ENCODE assay signal across 8 cellular contexts in genomic region chr12:106358410-106359241, GRCh38. TPM values are rescaled to one million over a fixed set of nuclear protein-coding genes. Genes with fewer than 3 reads are reported as not detected.
DNase-seq lines count a peak whose midpoint lies in the region; ATAC-seq and TF ChIP-seq lines count a peak whose summit lies in the region.

No MANE protein-coding gene starts in this region.

- TF ChIP-seq POLR2A in gastroesophageal sphincter (IDR thresholded peaks at IDR 0.05), result no peak

- intact Hi-C loops in posterior vena cava (cut with DNase I), result no loop called here

- DNase-seq in HUDEP-2 (lab: John Stamatoyannopoulos, UW; ENCODE audit: unreplicated experiment in 76 of 76) (peak in 68 of 76 experiments; percentile 12 to 85 (median 60)), posterior vena cava (ENCODE audit: low spot score) (peak; percentile 85), cerebellar nuclear complex (lab: John Stamatoyannopoulos, UW) (no peak)
- no peak for DNase-seq in stimulated activated CD4-positive, alpha-beta T cell treated with anti-CD3 and anti-CD28 coated beads, Interleukin-1b, Interleukin-23, amount 100 ng/mL, for 48 hours

- no peak for TF ChIP-seq EP300 in gastroesophageal sphincter (IDR thresholded peaks at IDR 0.05)

- H3K4me3 ChIP-seq in WI38 (ENCODE audit: low read depth, low read length), result peak overlapping the region; percentile 85
- H3K4me3 ChIP-seq in gastroesophageal sphincter, result peak overlapping the region; percentile 55 to 71

- 32 to 43% methylated on average over 5 to 17 of the region's 17 CpGs for WGBS in gastroesophageal sphincter (ENCODE audit: low coverage in 1 of 2), 2 donors

- no peak for TF ChIP-seq CTCF in C4-2B (conservative IDR thresholded peaks at IDR 0.05)
- no peak for TF ChIP-seq CTCF in WI38 (IDR thresholded peaks at IDR 0.05; ENCODE audit: low read depth, low read length)
- peak in 1 of 4 experiments; percentile 6 for TF ChIP-seq CTCF in gastroesophageal sphincter (IDR thresholded peaks at IDR 0.05)

- H3K9me3 ChIP-seq in gastroesophageal sphincter, result no peaks in the 10 kb centered on the region

- ATAC-seq in GM19468 (IDR thresholded peaks at IDR 0.05; ENCODE audit: extremely low read depth, unreplicated experiment), result peak; percentile 2
- ATAC-seq in gastroesophageal sphincter, result peak; percentile 12

- H3K27ac ChIP-seq in C4-2B (peak overlapping the region; percentile 85), gastroesophageal sphincter (peak overlapping the region; percentile 60 to 95 (median 92))

- H3K27me3 ChIP-seq in gastroesophageal sphincter, result no peaks in the 10 kb centered on the region

- no peaks in the 10 kb centered on the region for H3K36me3 ChIP-seq in gastroesophageal sphincter

- H3K4me1 ChIP-seq in gastroesophageal sphincter, result peaks cover 4 to 23% (median 5%) of the 10 kb centered on the region in 3 donors

RNA-seq across cellular contexts. Expression of gene POLR3B, which starts 1.1 kb away (rescaled TPM):
- total RNA-seq in gastroesophageal sphincter (1 to 10 TPM; 5.7 to 7.9 (median 6.4) TPM), posterior vena cava (10 to 100 TPM in 1 of 2 donors, 1 to 10 TPM in 1; 7.7 to 10.5 TPM)

RNA-seq across cellular contexts. Expression of gene TCP11L2, which starts 56.1 kb away (rescaled TPM):
- total RNA-seq in gastroesophageal sphincter, result 10 to 100 TPM; 35.4 to 59.8 (median 41.5) TPM
- total RNA-seq in posterior vena cava, result 10 to 100 TPM; 18.5 to 28.3 TPM

Comparison
In these comparisons a context has a peak if more than half of its experiments do, and no peak if none do; other contexts are left out.
1. DNase-seq: peak in HUDEP-2 (68 of 76) and posterior vena cava (single experiment); none in stimulated activated CD4-positive, alpha-beta T cell treated with anti-CD3 and anti-CD28 coated beads, Interleukin-1b, Interleukin-23, amount 100 ng/mL, for 48 hours (single experiment) and cerebellar nuclear complex (0 of 2).